In the genomic region with DNA sequence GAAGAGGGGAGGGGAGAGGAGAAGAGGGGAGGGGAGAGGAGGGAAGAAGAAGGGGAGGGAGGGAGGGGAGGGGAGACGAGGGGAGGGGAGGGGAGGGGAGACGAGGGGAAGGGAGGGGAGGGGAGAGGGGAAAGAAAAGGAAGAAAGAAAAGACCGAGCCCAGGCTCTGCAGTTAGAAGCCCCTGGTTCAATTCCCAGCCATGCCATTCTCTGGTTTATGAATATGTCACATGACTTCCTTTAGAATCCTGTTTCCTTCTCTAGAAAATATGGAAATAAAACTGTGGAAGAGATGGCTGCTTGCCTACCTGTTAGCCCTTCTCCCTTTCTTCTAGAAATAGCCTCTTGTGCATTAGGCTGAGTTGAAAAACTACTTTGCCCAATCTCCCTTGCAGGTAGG, we compare ENCODE assay signal across 29 cellular contexts. TPM values are rescaled to one million over a fixed set of nuclear protein-coding genes. Genes with fewer than 3 reads are reported as not detected.
"Had no signal": no experiment of that assay in that cellular context is flagged by ENCODE, and none has a peak within 500 bp of the region (broad histone marks: within the 10 kb centered on the region; RNA-seq: fewer than 3 reads in every experiment).

No MANE protein-coding gene starts in this region.

- H3K9me3 Mint-ChIP-seq: activated CD4-positive, alpha-beta T cell treated with anti-CD3 and anti-CD28 coated beads, Interleukin-2, amount 10 ng/mL, durations not matched to agents 24 days and 14 days; activated CD8-positive, alpha-beta T cell treated with anti-CD3 and anti-CD28 coated beads for 36 hours; activated naive CD4-positive, alpha-beta T cell treated with anti-CD3 and anti-CD28 coated beads, Interleukin-2, amount 50 U/mL, for 24 hours; activated naive CD8-positive, alpha-beta T cell treated with anti-CD3 and anti-CD28 coated beads, Interleukin-2, amount 10 ng/mL, durations not matched to agents 7 days and 5 days; activated T-cell treated with anti-CD3 and anti-CD28 coated beads, Interleukin-2, amount 50 U/mL, for 72 hours; activated T-helper 17 cell treated with anti-CD3 and anti-CD28 coated beads, Interleukin-2, amount 50 U/mL, for 72 hours; central memory CD8-positive, alpha-beta T cell had no signal

- DNase-seq: activated CD4-positive, alpha-beta T cell treated with anti-CD3 and anti-CD28 coated beads, Interleukin-2, amount 10 ng/mL, durations not matched to agents 24 days and 14 days; activated CD4-positive, alpha-beta T cell treated with anti-CD3 and anti-CD28 coated beads, Interleukin-2, amount 50 U/mL, for 4 hours; activated CD8-positive, alpha-beta T cell treated with anti-CD3 and anti-CD28 coated beads for 36 hours; activated effector memory CD4-positive, alpha-beta T cell treated with anti-CD3 and anti-CD28 coated beads, Interleukin-2, amount 50 U/mL, for 16 hours; activated naive CD4-positive, alpha-beta T cell; activated naive CD8-positive, alpha-beta T cell treated with anti-CD3 and anti-CD28 coated beads, Interleukin-2, amount 10 ng/mL, durations not matched to agents 7 days and 5 days; activated T-cell treated with anti-CD3 and anti-CD28 coated beads, Interleukin-2, amount 50 U/mL, for 1 hour; activated T-cell treated with anti-CD3 and anti-CD28 coated beads, Interleukin-2, amount 50 U/mL, for 72 hours; amygdala; Karpas-422; NCI-H1105 treated with DMSO at 0.1 percent for 48 hours; NCI-H1436; NCI-H1694; NCI-H1930; NCI-H2081 treated with DMSO at 0.1 percent for 48 hours; NCI-H226; NCI-H446 treated with DMSO at 0.1 percent for 48 hours; NCI-H524; PC-9; Right ventricle myocardium superior had no signal

- H3K27ac Mint-ChIP-seq: activated CD4-positive, alpha-beta T cell treated with anti-CD3 and anti-CD28 coated beads, Interleukin-2, amount 10 ng/mL, durations not matched to agents 24 days and 14 days; activated CD8-positive, alpha-beta T cell treated with anti-CD3 and anti-CD28 coated beads for 36 hours; activated naive CD8-positive, alpha-beta T cell treated with anti-CD3 and anti-CD28 coated beads, Interleukin-2, amount 10 ng/mL, durations not matched to agents 7 days and 5 days; activated T-cell treated with anti-CD3 and anti-CD28 coated beads, Interleukin-2, amount 50 U/mL, for 72 hours; activated T-helper 17 cell treated with anti-CD3 and anti-CD28 coated beads, Interleukin-2, amount 50 U/mL, for 72 hours had no signal

- H3K4me2 ChIP-seq: PC-9 had no signal

- H3K4me1 ChIP-seq: ascending aorta had no signal

- H3K4me1 Mint-ChIP-seq: activated CD4-positive, alpha-beta T cell treated with anti-CD3 and anti-CD28 coated beads, Interleukin-2, amount 10 ng/mL, durations not matched to agents 24 days and 14 days; activated naive CD4-positive, alpha-beta T cell treated with anti-CD3 and anti-CD28 coated beads, Interleukin-2, amount 50 U/mL, for 24 hours; activated T-helper 17 cell treated with anti-CD3 and anti-CD28 coated beads, Interleukin-2, amount 50 U/mL, for 72 hours; central memory CD8-positive, alpha-beta T cell had no signal

- H3K27me3 ChIP-seq: cardiac muscle cell had no signal

- H3K36me3 Mint-ChIP-seq: activated naive CD4-positive, alpha-beta T cell treated with anti-CD3 and anti-CD28 coated beads, Interleukin-2, amount 50 U/mL, for 24 hours; activated naive CD8-positive, alpha-beta T cell treated with anti-CD3 and anti-CD28 coated beads, Interleukin-2, amount 10 ng/mL, durations not matched to agents 7 days and 5 days had no signal

- H3K4me3 ChIP-seq: ascending aorta, cardiac muscle cell, PC-9 had no signal

- H3K27ac ChIP-seq: ascending aorta, cardiac muscle cell, PC-9 had no signal

- H3K36me3 ChIP-seq: ascending aorta, cardiac muscle cell had no signal

- ATAC-seq: activated CD8-positive, alpha-beta T cell treated with anti-CD3 and anti-CD28 coated beads for 36 hours; activated T-cell treated with anti-CD3 and anti-CD28 coated beads, Interleukin-2, amount 50 U/mL, for 72 hours; activated T-helper 17 cell treated with anti-CD3 and anti-CD28 coated beads, Interleukin-2, amount 50 U/mL, for 72 hours had no signal

- H3K9me3 ChIP-seq: ascending aorta had no signal

- H3K4me3 Mint-ChIP-seq: activated CD4-positive, alpha-beta T cell treated with anti-CD3 and anti-CD28 coated beads, Interleukin-2, amount 10 ng/mL, durations not matched to agents 24 days and 14 days; activated CD8-positive, alpha-beta T cell treated with anti-CD3 and anti-CD28 coated beads for 36 hours; activated naive CD4-positive, alpha-beta T cell treated with anti-CD3 and anti-CD28 coated beads, Interleukin-2, amount 50 U/mL, for 24 hours; activated naive CD8-positive, alpha-beta T cell treated with anti-CD3 and anti-CD28 coated beads, Interleukin-2, amount 10 ng/mL, durations not matched to agents 7 days and 5 days; activated T-cell treated with anti-CD3 and anti-CD28 coated beads, Interleukin-2, amount 50 U/mL, for 72 hours; activated T-helper 17 cell treated with anti-CD3 and anti-CD28 coated beads, Interleukin-2, amount 50 U/mL, for 72 hours; central memory CD8-positive, alpha-beta T cell had no signal

- H2AFZ ChIP-seq: PC-9 had no signal

RNA-seq across cellular contexts. Expression of gene TNNT1, which starts 14.3 kb away (rescaled TPM):
- total RNA-seq: activated CD8-positive, alpha-beta memory T cell treated with anti-CD3 and anti-CD28 coated beads for 36 hours; activated CD8-positive, alpha-beta T cell treated with anti-CD3 and anti-CD28 coated beads for 36 hours; activated naive CD8-positive, alpha-beta T cell treated with anti-CD3 and anti-CD28 coated beads, Interleukin-2, amount 10 ng/mL, durations not matched to agents 7 days and 5 days; activated T-helper 17 cell treated with anti-CD3 and anti-CD28 coated beads, Interleukin-2, amount 50 U/mL, for 72 hours; ascending aorta; T-helper 1 cell treated with Interleukin-12 subunit alpha and Interleukin-12 subunit beta and Interleukin-4 antibody, amounts not matched to agents 30 ng/mL and 1 ng/mL, for 36 hours had no signal

RNA-seq across cellular contexts. Expression of gene TNNI3, which starts 22.8 kb away (rescaled TPM):
- total RNA-seq: activated CD4-positive, alpha-beta T cell treated with anti-CD3 and anti-CD28 coated beads, Interleukin-2, amount 10 ng/mL, durations not matched to agents 24 days and 14 days; activated CD8-positive, alpha-beta memory T cell treated with anti-CD3 and anti-CD28 coated beads for 36 hours; activated CD8-positive, alpha-beta T cell treated with anti-CD3 and anti-CD28 coated beads for 36 hours; activated naive CD8-positive, alpha-beta T cell treated with anti-CD3 and anti-CD28 coated beads, Interleukin-2, amount 10 ng/mL, durations not matched to agents 7 days and 5 days; activated T-helper 17 cell treated with anti-CD3 and anti-CD28 coated beads, Interleukin-2, amount 50 U/mL, for 72 hours; ascending aorta; T-helper 1 cell treated with Interleukin-12 subunit alpha and Interleukin-12 subunit beta and Interleukin-4 antibody, amounts not matched to agents 30 ng/mL and 1 ng/mL, for 36 hours; T-helper 2 cell treated with Interferon-gamma antibody and Interleukin-4, amounts not matched to agents 100 ng/mL and 5 ng/mL, for 36 hours had no signal

RNA-seq across cellular contexts. Expression of gene DNAAF3, which starts 31.7 kb away (rescaled TPM):
- total RNA-seq: activated CD4-positive, alpha-beta T cell treated with anti-CD3 and anti-CD28 coated beads, Interleukin-2, amount 10 ng/mL, durations not matched to agents 24 days and 14 days; activated CD8-positive, alpha-beta memory T cell treated with anti-CD3 and anti-CD28 coated beads for 36 hours; activated CD8-positive, alpha-beta T cell treated with anti-CD3 and anti-CD28 coated beads for 36 hours; ascending aorta; T-helper 1 cell treated with Interleukin-12 subunit alpha and Interleukin-12 subunit beta and Interleukin-4 antibody, amounts not matched to agents 30 ng/mL and 1 ng/mL, for 36 hours had no signal

RNA-seq across cellular contexts. Expression of gene SYT5, which starts 45.4 kb away (rescaled TPM):
- total RNA-seq: activated CD4-positive, alpha-beta T cell treated with anti-CD3 and anti-CD28 coated beads, Interleukin-2, amount 10 ng/mL, durations not matched to agents 24 days and 14 days; activated CD8-positive, alpha-beta memory T cell treated with anti-CD3 and anti-CD28 coated beads for 36 hours; activated CD8-positive, alpha-beta T cell treated with anti-CD3 and anti-CD28 coated beads for 36 hours; activated T-helper 17 cell treated with anti-CD3 and anti-CD28 coated beads, Interleukin-2, amount 50 U/mL, for 72 hours; ascending aorta; MCF 10A; Right ventricle myocardium superior; T-helper 1 cell treated with Interleukin-12 subunit alpha and Interleukin-12 subunit beta and Interleukin-4 antibody, amounts not matched to agents 30 ng/mL and 1 ng/mL, for 36 hours; T-helper 2 cell treated with Interferon-gamma antibody and Interleukin-4, amounts not matched to agents 100 ng/mL and 5 ng/mL, for 36 hours had no signal
